8 cellular contexts compared by ENCODE assay signal in the genomic region with DNA sequence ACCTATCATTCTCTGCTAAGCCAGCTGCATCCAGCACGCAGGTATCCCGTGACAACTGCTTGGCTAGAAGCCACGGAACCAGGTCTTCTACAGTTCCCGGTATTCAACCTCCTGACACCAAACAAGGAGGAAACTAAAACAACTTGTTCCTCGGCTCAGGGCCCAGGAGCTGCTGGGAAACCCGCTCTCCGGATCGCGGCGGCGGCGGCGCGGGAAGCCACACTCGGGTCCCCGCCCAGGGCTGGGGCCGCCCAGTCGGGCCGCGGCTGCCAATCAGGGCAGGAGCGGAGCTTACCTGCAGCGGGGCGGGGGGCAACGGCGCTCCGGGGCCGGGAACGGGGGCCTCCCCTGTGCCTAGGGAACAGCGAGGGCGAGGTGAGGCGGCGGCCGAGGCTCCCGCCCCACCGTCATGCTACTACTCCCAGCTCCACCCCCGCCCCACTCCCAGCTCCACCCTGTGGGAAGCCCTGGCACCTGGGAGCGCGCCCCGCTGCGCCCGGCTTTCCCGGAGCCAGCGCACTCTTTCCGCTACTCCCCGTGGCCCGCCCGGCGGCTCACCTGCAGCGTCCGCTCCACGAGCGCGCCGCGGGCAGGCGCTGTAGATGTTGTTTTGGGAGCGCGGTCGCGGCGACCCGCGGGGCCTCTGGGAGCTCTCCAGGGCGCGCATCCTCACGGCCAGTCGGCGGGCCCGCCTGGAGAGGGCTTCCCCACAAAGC. TPM values are rescaled to one million over a fixed set of nuclear protein-coding genes. Genes with fewer than 3 reads are reported as not detected.
A peak's percentile ranks its signal among the peaks of the same experiment; 100 is the strongest.
DNase-seq lines count a peak whose midpoint lies in the region; ATAC-seq and TF ChIP-seq lines count a peak whose summit lies in the region.
"Had no signal": no experiment of that assay in that cellular context is flagged by ENCODE, and none has a peak within 500 bp of the region (broad histone marks: within the 10 kb centered on the region; RNA-seq: fewer than 3 reads in every experiment).

No MANE protein-coding gene starts in this region.

- H3K27me3 ChIP-seq in HCT116 (ENCODE audit: insufficient read depth, low read length) (no peaks in the 10 kb centered on the region; the same call in 1 of the 2 replicates), heart right ventricle (peaks cover 0 to 37% (median 12%) of the 10 kb centered on the region in 7 donors), rectal smooth muscle tissue (ENCODE audit: control insufficient read depth, insufficient read depth, low read length) (peaks cover 10% of the 10 kb centered on the region)

- no TSS peak for BruUV-seq in HCT116 (replicated peaks; lab: Mats Ljungman, UMichigan)

- no peak for TF ChIP-seq CTCF in HCT116 (IDR thresholded peaks at IDR 0.05 in 2 of 3, conservative IDR thresholded peaks at IDR 0.05 in 1 of 3; ENCODE audit: borderline replicate concordance in 1 of 3, insufficient read depth in 1 of 3, low read depth in 2 of 3, low read length in 2 of 3)
- peak in 1 of 9 donors; percentile 7 for TF ChIP-seq CTCF in heart right ventricle (IDR thresholded peaks at IDR 0.05)

- no peak for TF ChIP-seq RAD21 in HCT116 (IDR thresholded peaks at IDR 0.05; ENCODE audit: low read depth)

- no peaks in the 10 kb centered on the region for H3K9me3 Mint-ChIP-seq in activated naive CD4-positive, alpha-beta T cell treated with anti-CD3 and anti-CD28 coated beads for 36 hours

- H3K4me2 ChIP-seq in HCT116 (ENCODE audit: low read length), result peak overlapping the region; percentile 86

- H3K4me3 Mint-ChIP-seq in activated naive CD4-positive, alpha-beta T cell treated with anti-CD3 and anti-CD28 coated beads for 36 hours, result peak overlapping the region; percentile 79

- ATAC-seq in HCT116 (peak; percentile 78), heart right ventricle (peak; percentile 26 to 89 (median 60)), GM19328 (IDR thresholded peaks at IDR 0.05; ENCODE audit: unreplicated experiment) (no peak)

- TF ChIP-seq POLR2A in HCT116 (IDR thresholded peaks at IDR 0.05; ENCODE audit: borderline replicate concordance, extremely low read depth, insufficient read depth, insufficient read length), result no peak

- RAD21 ChIA-PET in HCT116 (lab: Charles Lee; ENCODE audit: low non-redundant PET in 1 of 2, low total read pairs in 2 of 2, uncharacterized antibody in 2 of 2, unreplicated experiment in 2 of 2), result interaction anchor here in 1 of 2 experiments (1.1 to 1.2 kb wide), 2 partner anchors 73 to 175 kb away, joined by 3 read pairs; no protein-coding TSS in a partner anchor

- H3K27ac Mint-ChIP-seq in activated naive CD4-positive, alpha-beta T cell treated with anti-CD3 and anti-CD28 coated beads for 36 hours, result peak overlapping the region; percentile 82

- DNase-seq in HCT116 (ENCODE audit: low read depth, low spot score) (no peak), NCI-H69 (lab: John Stamatoyannopoulos, UW) (peak; percentile 92), heart right ventricle (peak; percentile 23 to 30), MV-4-11 (lab: John Stamatoyannopoulos, UW) (no peak)
- peak; percentile 81 for DNase-seq in activated naive CD4-positive, alpha-beta T cell treated with anti-CD3 and anti-CD28 coated beads for 36 hours

- H3K36me3 ChIP-seq in HCT116 (ENCODE audit: control insufficient read depth in 1 of 2, insufficient read depth in 2 of 2, low read length in 2 of 2), result no peaks in the 10 kb centered on the region
- no peaks in the 10 kb centered on the region for H3K36me3 ChIP-seq in heart right ventricle
- no peaks in the 10 kb centered on the region for H3K36me3 ChIP-seq in rectal smooth muscle tissue (ENCODE audit: control insufficient read depth, insufficient read depth, low read length)

- peak overlapping the region; percentile 50 for H3K9ac ChIP-seq in HCT116 (ENCODE audit: low read length)
- no peak overlapping the region for H3K9ac ChIP-seq in rectal smooth muscle tissue (ENCODE audit: low read length)

- POLR2A ChIA-PET in HCT116 (lab: Charles Lee), result interaction anchor here (1.1 kb wide), 1 partner anchor 297 kb away, joined by 3 read pairs; a partner anchor contains a TSS

- peak overlapping the region; percentile 37 to 60 for H3K4me3 ChIP-seq in HCT116 (replicated peaks in 1 of 2; ENCODE audit: low read depth in 1 of 2, low read length in 2 of 2)
- peak overlapping the region; percentile 40 to 65 (median 57) for H3K4me3 ChIP-seq in heart right ventricle
- peak overlapping the region; percentile 63 for H3K4me3 ChIP-seq in rectal smooth muscle tissue (ENCODE audit: low read length)

- 1% methylated on average over 67 to 69 of the region's 69 CpGs for WGBS in heart right ventricle, 2 donors

- peaks cover 35% of the 10 kb centered on the region for H3K36me3 Mint-ChIP-seq in activated naive CD4-positive, alpha-beta T cell treated with anti-CD3 and anti-CD28 coated beads for 36 hours (ENCODE audit: low read depth)

- H3K9me3 ChIP-seq in HCT116 (ENCODE audit: control insufficient read depth in 1 of 2, insufficient read depth in 1 of 2, low read depth in 1 of 2, low read length in 2 of 2), result no peaks in the 10 kb centered on the region
- H3K9me3 ChIP-seq in heart right ventricle, result no peaks in the 10 kb centered on the region

- CTCF ChIA-PET in HCT116 (lab: Charles Lee), result interaction anchor here (0.7 to 2.3 kb wide), 17 partner anchors 9 to 592 kb away, joined by 3 to 13 read pairs (median 5); a partner anchor contains a TSS
- CTCF ChIA-PET in activated naive CD4-positive, alpha-beta T cell treated with anti-CD3 and anti-CD28 coated beads for 36 hours (lab: Charles Lee), result interaction anchor here (0.6 to 3.6 kb wide), 39 partner anchors 8 to 1135 kb away, joined by 3 to 54 read pairs (median 5); a partner anchor contains a TSS

- peaks cover 84% of the 10 kb centered on the region for H3K4me1 Mint-ChIP-seq in activated naive CD4-positive, alpha-beta T cell treated with anti-CD3 and anti-CD28 coated beads for 36 hours (ENCODE audit: low read depth)

- intact Hi-C loops in HCT116 (cut with micrococcal nuclease), result no loop called here
- intact Hi-C loops in activated naive CD4-positive, alpha-beta T cell treated with anti-CD3 and anti-CD28 coated beads for 36 hours (cut with micrococcal nuclease), result loop anchor here (5.0 kb wide), 1 partner anchor 437 kb away; a partner anchor contains a TSS
- intact Hi-C loops in heart right ventricle (cut with DNase I), result loop anchor here in 1 of 10 donors (10.0 kb wide), 1 partner anchor 415 kb away; no protein-coding TSS in a partner anchor

- H3K27me3 Mint-ChIP-seq in activated naive CD4-positive, alpha-beta T cell treated with anti-CD3 and anti-CD28 coated beads for 36 hours (ENCODE audit: low read depth), result no peaks in the 10 kb centered on the region

- no peaks in the 10 kb centered on the region for H4K20me1 ChIP-seq in HCT116 (ENCODE audit: insufficient read depth)

- H2AFZ ChIP-seq in HCT116 (ENCODE audit: low read depth, low read length, poor library complexity, severe bottlenecking), result peak overlapping the region; percentile 93

- H3K4me1 ChIP-seq in HCT116 (ENCODE audit: control insufficient read depth in 1 of 2, insufficient read depth in 2 of 2, low read length in 2 of 2) (peaks cover 8 to 44% of the 10 kb centered on the region in 2 experiments), heart right ventricle (peaks cover 4 to 37% (median 8%) of the 10 kb centered on the region in 9 donors), rectal smooth muscle tissue (ENCODE audit: control insufficient read depth, insufficient read depth, low read length) (peaks cover 4% of the 10 kb centered on the region)

- no peaks in the 10 kb centered on the region for H3K9me2 ChIP-seq in HCT116 (ENCODE audit: insufficient read depth)

- H3K27ac ChIP-seq in HCT116 (ENCODE audit: low read depth, low read length), result no peak overlapping the region
- peak overlapping the region in 7 of 10 donors; percentile 11 to 69 (median 47) for H3K27ac ChIP-seq in heart right ventricle
- H3K27ac ChIP-seq in rectal smooth muscle tissue (ENCODE audit: low read depth, low read length), result no peak overlapping the region

- H3K79me2 ChIP-seq in HCT116 (ENCODE audit: insufficient read depth, low read length), result no peaks in the 10 kb centered on the region

TF ChIP-seq in HCT116, 20 proteins besides CTCF, POLR2A, EP300 and RAD21:
- TF ChIP-seq, protein P1, sequence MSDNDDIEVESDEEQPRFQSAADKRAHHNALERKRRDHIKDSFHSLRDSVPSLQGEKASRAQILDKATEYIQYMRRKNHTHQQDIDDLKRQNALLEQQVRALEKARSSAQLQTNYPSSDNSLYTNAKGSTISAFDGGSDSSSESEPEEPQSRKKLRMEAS (IDR thresholded peaks at IDR 0.05), result peak; percentile 49; the same call in 1 of the 2 replicates
- TF ChIP-seq ZFX (IDR thresholded peaks at IDR 0.05) (0 out of 2 replicates have a peak, but pooled peaks have one; percentile 18), SIN3A (IDR thresholded peaks at IDR 0.05; ENCODE audit: low read depth) (no peak), EGR1 (IDR thresholded peaks at IDR 0.05; ENCODE audit: low read depth) (peak; percentile 60; the same call in 1 of the 2 replicates)
TF ChIP-seq in HCT116: peak in this region for 3.

RNA-seq across cellular contexts. Expression of a gene that starts 12.1 kb away (rescaled TPM):
- total RNA-seq in HCT116 (2021; ENCODE audit: unreplicated experiment) (not detected), heart right ventricle (not detected)
- not detected in 2 replicates for polyA plus RNA-seq in HCT116 (2012)
- 10 to 100 TPM; 44.0 to 46.7 TPM for total RNA-seq in activated naive CD4-positive, alpha-beta T cell treated with anti-CD3 and anti-CD28 coated beads for 36 hours
- under 1 TPM in 1 of 2 donors, not detected in 1; 0.26 TPM for polyA plus RNA-seq in heart right ventricle

RNA-seq across cellular contexts. Expression of a gene that starts 12.4 kb away (rescaled TPM):
- total RNA-seq in HCT116 (2021; ENCODE audit: unreplicated experiment) (0.61 TPM), heart right ventricle (10 to 100 TPM in 1 of 10 donors, 1 to 10 TPM in 9; 1.3 to 13.4 (median 3.7) TPM)
- 0.15 and 0.17 TPM in 2 replicates for polyA plus RNA-seq in HCT116 (2012)
- total RNA-seq in activated naive CD4-positive, alpha-beta T cell treated with anti-CD3 and anti-CD28 coated beads for 36 hours, result 10 to 100 TPM; 49.6 to 52.1 TPM
- 1 to 10 TPM in 1 of 2 donors, under 1 TPM in 1; 0.37 to 2.8 TPM for polyA plus RNA-seq in heart right ventricle

RNA-seq across cellular contexts. Expression of a gene that starts 36.9 kb away (rescaled TPM):
- total RNA-seq in HCT116 (2021; ENCODE audit: unreplicated experiment) (2.6 TPM), heart right ventricle (under 1 TPM in 2 of 10 donors, not detected in 8; 0.10 to 0.11 TPM)
- 0.01 TPM in 2 replicates for polyA plus RNA-seq in HCT116 (2012)
- under 1 TPM in 1 of 2 experiments, not detected in 1; 0.10 TPM for total RNA-seq in activated naive CD4-positive, alpha-beta T cell treated with anti-CD3 and anti-CD28 coated beads for 36 hours
- under 1 TPM in 1 of 2 donors, not detected in 1; 0.01 TPM for polyA plus RNA-seq in heart right ventricle

RNA-seq across cellular contexts. Expression of a gene that starts 43.9 kb away (rescaled TPM):
- total RNA-seq in HCT116 (2021; ENCODE audit: unreplicated experiment), result not detected
- not detected in 2 replicates for polyA plus RNA-seq in HCT116 (2012)
- under 1 TPM in 1 of 2 experiments, not detected in 1; 0.31 TPM for total RNA-seq in activated naive CD4-positive, alpha-beta T cell treated with anti-CD3 and anti-CD28 coated beads for 36 hours
- total RNA-seq in heart right ventricle, result not detected
- polyA plus RNA-seq in heart right ventricle, result not detected
- total RNA-seq: activated CD8-positive, alpha-beta memory T cell treated with anti-CD3 and anti-CD28 coated beads for 36 hours had no signal

Comparison
In these comparisons a context has a peak if more than half of its experiments do, and no peak if none do; other contexts are left out.
1. DNase-seq: peak in NCI-H69 (single experiment), activated naive CD4-positive, alpha-beta T cell treated with anti-CD3 and anti-CD28 coated beads for 36 hours (single experiment) and heart right ventricle (2 of 2); none in HCT116 (single experiment) and MV-4-11 (single experiment).
2. H3K27ac ChIP-seq: peak in heart right ventricle (7 of 10); none in HCT116 (single experiment) and rectal smooth muscle tissue (single experiment).
3. RNA of a gene that starts 12.1 kb away (total RNA-seq): 44.0 to 46.7 TPM in activated naive CD4-positive, alpha-beta T cell treated with anti-CD3 and anti-CD28 coated beads for 36 hours; not detected in HCT116 (single experiment) and not detected in heart right ventricle; every median in the first group is over 10 times any median in the second.
4. Peak in every context shown above with its lines, with median percentiles within 50 percentile points of each other: H3K4me3 ChIP-seq.